Comparison of ENCODE assay signal across 27 cellular contexts in genomic region chr14:76708028-76708427, GRCh38.
"Had no signal": no experiment of that assay in that cellular context is flagged by ENCODE, and none has a peak within 500 bp of the region (broad histone marks: within the 10 kb centered on the region; RNA-seq: fewer than 3 reads in every experiment).

No MANE protein-coding gene starts in this region.

- ATAC-seq: activated CD8-positive, alpha-beta T cell treated with anti-CD3 and anti-CD28 coated beads, Interleukin-2, amount 10 ng/mL, durations not matched to agents 7 days and 5 days; activated T-helper 17 cell treated with anti-CD3 and anti-CD28 coated beads, Interleukin-2, amount 50 U/mL, for 72 hours; effector memory CD8-positive, alpha-beta T cell; foreskin keratinocyte; left lung; natural killer cell; psoas muscle; stimulated activated naive CD8-positive, alpha-beta T cell treated with anti-CD3 and anti-CD28 coated beads, Interleukin-15, Interleukin-2, amounts not matched to agents 100 U/mL and 50 U/mL, for 24 hours; upper lobe of right lung had no signal

- H3K36me3 ChIP-seq: adrenal gland, breast epithelium, colonic mucosa, esophagus squamous epithelium, left lung, pancreas, upper lobe of right lung had no signal

- H3K4me1 ChIP-seq: breast epithelium, colonic mucosa, esophagus squamous epithelium, foreskin keratinocyte, left lung, pancreas, right atrium auricular region, upper lobe of right lung had no signal

- DNase-seq: activated CD4-positive, alpha-beta T cell treated with anti-CD3 and anti-CD28 coated beads for 1 hour; activated CD4-positive, alpha-beta T cell treated with anti-CD3 and anti-CD28 coated beads, Interleukin-2, amount 50 U/mL, for 1 hour; activated CD8-positive, alpha-beta memory T cell treated with anti-CD3 and anti-CD28 coated beads, Interleukin-2, amount 50 U/mL, for 4 hours; activated CD8-positive, alpha-beta T cell treated with anti-CD3 and anti-CD28 coated beads, Interleukin-2, amount 10 ng/mL, durations not matched to agents 7 days and 5 days; activated T-cell treated with anti-CD3 and anti-CD28 coated beads, Interleukin-2, amount 50 U/mL, for 24 hours; colonic mucosa; dorsolateral prefrontal cortex; effector memory CD8-positive, alpha-beta T cell; esophagus squamous epithelium; foreskin keratinocyte; kidney; left lung; midbrain; natural killer cell; pancreas; psoas muscle; stimulated activated CD4-positive, alpha-beta T cell treated with anti-CD3 and anti-CD28 coated beads, Interleukin-12 subunit alpha, Interleukin-12 subunit beta, amount 100 ng/mL, for 4 hours; stimulated activated CD4-positive, alpha-beta T cell treated with anti-CD3 and anti-CD28 coated beads, Interleukin-4, amount 100 ng/mL, for 4 hours; stimulated activated naive CD8-positive, alpha-beta T cell treated with anti-CD3 and anti-CD28 coated beads, Interleukin-15, Interleukin-2, amounts not matched to agents 100 U/mL and 50 U/mL, for 24 hours; T-helper 1 cell; upper lobe of right lung had no signal

- H3K27ac ChIP-seq: breast epithelium, colonic mucosa, dorsolateral prefrontal cortex, esophagus squamous epithelium, foreskin keratinocyte, left lung, pancreas, psoas muscle, right atrium auricular region, upper lobe of right lung had no signal

- FAIRE-seq: astrocyte, kidney, pancreas, TTC549 had no signal

- H3K4me3 ChIP-seq: adrenal gland, breast epithelium, colonic mucosa, dorsolateral prefrontal cortex, esophagus squamous epithelium, left lung, pancreas, psoas muscle, right atrium auricular region, upper lobe of right lung had no signal

- H3K27me3 ChIP-seq: adrenal gland, breast epithelium, colonic mucosa, dorsolateral prefrontal cortex, esophagus squamous epithelium, foreskin keratinocyte, left lung, pancreas, right atrium auricular region, upper lobe of right lung had no signal

- H3K9me3 ChIP-seq: adrenal gland, breast epithelium, colonic mucosa, esophagus squamous epithelium, left lung, pancreas, psoas muscle, right atrium auricular region, upper lobe of right lung had no signal
